Comparison of ENCODE assay signal across 1 cellular context in the genomic region with DNA sequence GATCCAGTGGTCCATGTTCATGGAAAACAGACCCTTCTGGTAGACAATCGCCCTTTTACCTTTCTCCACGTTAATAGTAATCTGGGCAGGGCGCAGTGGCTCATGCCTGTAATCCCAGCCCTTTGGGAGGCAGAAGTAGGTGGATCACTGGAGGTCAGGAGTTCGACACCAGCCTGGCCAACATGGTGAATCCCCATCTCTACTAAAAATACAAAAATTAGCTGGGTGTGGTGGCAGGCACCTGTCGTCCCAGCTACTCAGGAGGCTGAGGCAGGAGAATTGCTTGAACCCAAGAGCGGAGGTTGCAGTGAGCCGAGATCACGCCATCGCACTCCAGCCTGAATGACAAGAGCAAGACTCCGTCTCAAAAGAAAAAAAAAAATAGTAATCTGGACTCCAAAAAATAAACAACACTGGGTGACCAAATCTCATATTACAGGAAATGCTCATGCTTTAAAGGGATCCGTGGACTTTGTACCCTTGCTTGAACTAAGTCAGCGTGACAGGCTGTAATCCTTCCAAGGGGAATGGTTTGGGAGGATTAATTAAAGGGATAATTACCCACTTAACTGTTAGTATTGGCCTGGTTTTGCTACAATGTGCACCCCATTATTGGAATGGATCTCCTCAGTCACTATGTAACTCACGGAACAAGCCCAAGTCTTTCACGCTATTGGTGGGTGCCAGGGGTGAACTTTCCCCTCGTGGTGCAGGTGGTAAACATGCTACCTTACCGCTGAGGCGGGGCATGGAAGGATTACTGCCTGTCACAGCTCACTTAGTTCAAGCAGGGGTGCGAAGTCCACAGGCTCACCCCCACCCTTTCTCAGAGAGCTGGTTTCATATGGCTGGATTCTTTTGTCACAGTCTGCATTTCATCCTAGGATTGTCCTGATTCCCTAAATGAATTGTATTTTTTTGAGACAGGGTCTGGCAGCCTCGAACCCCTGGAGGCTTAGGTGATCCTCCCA.
A peak's percentile ranks its signal among the peaks of the same experiment; 100 is the strongest.
TF ChIP-seq lines count a peak whose summit lies in the region.

No MANE protein-coding gene starts in this region.

TF ChIP-seq in HepG2, 621 proteins besides CTCF, POLR2A, EP300 and RAD21 (continued from another document and continues in another):
- TF ChIP-seq PRDM10 (CRISPR knock-in tag; IDR thresholded peaks at IDR 0.05; ENCODE audit: low read depth) (peak; percentile 91), MED8 (CRISPR knock-in tag; IDR thresholded peaks at IDR 0.05; ENCODE audit: insufficient replicate concordance) (no peak), SATB2 (CRISPR knock-in tag; IDR thresholded peaks at IDR 0.05) (0 out of 2 replicates have a peak, but pooled peaks have one; percentile 63), RBFOX2 (IDR thresholded peaks at IDR 0.05; ENCODE audit: low read depth, low read length) (peak; percentile 55; the same call in 1 of the 2 replicates), ARID4A (CRISPR knock-in tag; IDR thresholded peaks at IDR 0.05; ENCODE audit: borderline replicate concordance) (peak; percentile 90), CENPT (CRISPR knock-in tag; IDR thresholded peaks at IDR 0.05; ENCODE audit: low read depth) (no peak), ETV6 (CRISPR knock-in tag; conservative IDR thresholded peaks at IDR 0.05) (no peak), HOXA5 (CRISPR knock-in tag; IDR thresholded peaks at IDR 0.05) (peak; percentile 93), ZNF660 (CRISPR knock-in tag; IDR thresholded peaks at IDR 0.05; ENCODE audit: borderline replicate concordance, low read depth) (no peak), ETS1 (CRISPR knock-in tag; IDR thresholded peaks at IDR 0.05) (no peak), NR2F6 (IDR thresholded peaks at IDR 0.05) (peak; percentile 75), NR2F6 (CRISPR knock-in tag; IDR thresholded peaks at IDR 0.05) (peak; percentile 91), TGIF2 (CRISPR knock-in tag; IDR thresholded peaks at IDR 0.05) (peak; percentile 93), ZNF205 (CRISPR knock-in tag; IDR thresholded peaks at IDR 0.05) (peak; percentile 86), TAF1 (CRISPR knock-in tag; IDR thresholded peaks at IDR 0.05) (peak; percentile 40), KAT8 (CRISPR knock-in tag; IDR thresholded peaks at IDR 0.05) (peak; percentile 85), ZNF883 (CRISPR knock-in tag; IDR thresholded peaks at IDR 0.05; ENCODE audit: not compliant biosample characterization) (no peak), ZFX (CRISPR knock-in tag; IDR thresholded peaks at IDR 0.05; ENCODE audit: low read depth) (peak; percentile 69), NRL (CRISPR knock-in tag; IDR thresholded peaks at IDR 0.05; ENCODE audit: borderline replicate concordance) (peak; percentile 70; the same call in 1 of the 2 replicates), ZNF337 (CRISPR knock-in tag; IDR thresholded peaks at IDR 0.05; ENCODE audit: borderline replicate concordance, low read depth) (peak; percentile 64; the same call in 1 of the 2 replicates), ZNF329 (CRISPR knock-in tag; IDR thresholded peaks at IDR 0.05; ENCODE audit: low read depth) (peak; percentile 76)
- TF ChIP-seq, protein P1, sequence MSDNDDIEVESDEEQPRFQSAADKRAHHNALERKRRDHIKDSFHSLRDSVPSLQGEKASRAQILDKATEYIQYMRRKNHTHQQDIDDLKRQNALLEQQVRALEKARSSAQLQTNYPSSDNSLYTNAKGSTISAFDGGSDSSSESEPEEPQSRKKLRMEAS (IDR thresholded peaks at IDR 0.05) = peak; percentile 97
- TF ChIP-seq, protein P2, sequence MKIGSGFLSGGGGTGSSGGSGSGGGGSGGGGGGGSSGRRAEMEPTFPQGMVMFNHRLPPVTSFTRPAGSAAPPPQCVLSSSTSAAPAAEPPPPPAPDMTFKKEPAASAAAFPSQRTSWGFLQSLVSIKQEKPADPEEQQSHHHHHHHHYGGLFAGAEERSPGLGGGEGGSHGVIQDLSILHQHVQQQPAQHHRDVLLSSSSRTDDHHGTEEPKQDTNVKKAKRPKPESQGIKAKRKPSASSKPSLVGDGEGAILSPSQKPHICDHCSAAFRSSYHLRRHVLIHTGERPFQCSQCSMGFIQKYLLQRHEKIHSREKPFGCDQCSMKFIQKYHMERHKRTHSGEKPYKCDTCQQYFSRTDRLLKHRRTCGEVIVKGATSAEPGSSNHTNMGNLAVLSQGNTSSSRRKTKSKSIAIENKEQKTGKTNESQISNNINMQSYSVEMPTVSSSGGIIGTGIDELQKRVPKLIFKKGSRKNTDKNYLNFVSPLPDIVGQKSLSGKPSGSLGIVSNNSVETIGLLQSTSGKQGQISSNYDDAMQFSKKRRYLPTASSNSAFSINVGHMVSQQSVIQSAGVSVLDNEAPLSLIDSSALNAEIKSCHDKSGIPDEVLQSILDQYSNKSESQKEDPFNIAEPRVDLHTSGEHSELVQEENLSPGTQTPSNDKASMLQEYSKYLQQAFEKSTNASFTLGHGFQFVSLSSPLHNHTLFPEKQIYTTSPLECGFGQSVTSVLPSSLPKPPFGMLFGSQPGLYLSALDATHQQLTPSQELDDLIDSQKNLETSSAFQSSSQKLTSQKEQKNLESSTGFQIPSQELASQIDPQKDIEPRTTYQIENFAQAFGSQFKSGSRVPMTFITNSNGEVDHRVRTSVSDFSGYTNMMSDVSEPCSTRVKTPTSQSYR (CRISPR knock-in tag; IDR thresholded peaks at IDR 0.05; ENCODE audit: borderline replicate concordance) = peak; percentile 93
- TF ChIP-seq, protein P3, sequence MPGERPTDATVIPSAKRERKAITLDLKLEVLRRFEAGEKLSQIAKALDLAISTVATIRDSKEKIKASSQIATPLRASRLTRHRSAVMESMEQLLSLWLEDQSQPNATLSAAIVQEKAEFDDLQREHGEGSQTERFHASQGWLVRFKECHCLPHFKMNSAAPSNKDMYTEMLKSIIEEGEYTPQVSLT (CRISPR knock-in tag; IDR thresholded peaks at IDR 0.05; ENCODE audit: borderline replicate concordance, low read depth) = no peak
- TF ChIP-seq, protein P4, sequence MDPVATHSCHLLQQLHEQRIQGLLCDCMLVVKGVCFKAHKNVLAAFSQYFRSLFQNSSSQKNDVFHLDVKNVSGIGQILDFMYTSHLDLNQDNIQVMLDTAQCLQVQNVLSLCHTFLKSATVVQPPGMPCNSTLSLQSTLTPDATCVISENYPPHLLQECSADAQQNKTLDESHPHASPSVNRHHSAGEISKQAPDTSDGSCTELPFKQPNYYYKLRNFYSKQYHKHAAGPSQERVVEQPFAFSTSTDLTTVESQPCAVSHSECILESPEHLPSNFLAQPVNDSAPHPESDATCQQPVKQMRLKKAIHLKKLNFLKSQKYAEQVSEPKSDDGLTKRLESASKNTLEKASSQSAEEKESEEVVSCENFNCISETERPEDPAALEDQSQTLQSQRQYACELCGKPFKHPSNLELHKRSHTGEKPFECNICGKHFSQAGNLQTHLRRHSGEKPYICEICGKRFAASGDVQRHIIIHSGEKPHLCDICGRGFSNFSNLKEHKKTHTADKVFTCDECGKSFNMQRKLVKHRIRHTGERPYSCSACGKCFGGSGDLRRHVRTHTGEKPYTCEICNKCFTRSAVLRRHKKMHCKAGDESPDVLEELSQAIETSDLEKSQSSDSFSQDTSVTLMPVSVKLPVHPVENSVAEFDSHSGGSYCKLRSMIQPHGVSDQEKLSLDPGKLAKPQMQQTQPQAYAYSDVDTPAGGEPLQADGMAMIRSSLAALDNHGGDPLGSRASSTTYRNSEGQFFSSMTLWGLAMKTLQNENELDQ (CRISPR knock-in tag; IDR thresholded peaks at IDR 0.05; ENCODE audit: borderline replicate concordance) = peak; percentile 78; the same call in 1 of the 2 replicates
- TF ChIP-seq, protein P5, sequence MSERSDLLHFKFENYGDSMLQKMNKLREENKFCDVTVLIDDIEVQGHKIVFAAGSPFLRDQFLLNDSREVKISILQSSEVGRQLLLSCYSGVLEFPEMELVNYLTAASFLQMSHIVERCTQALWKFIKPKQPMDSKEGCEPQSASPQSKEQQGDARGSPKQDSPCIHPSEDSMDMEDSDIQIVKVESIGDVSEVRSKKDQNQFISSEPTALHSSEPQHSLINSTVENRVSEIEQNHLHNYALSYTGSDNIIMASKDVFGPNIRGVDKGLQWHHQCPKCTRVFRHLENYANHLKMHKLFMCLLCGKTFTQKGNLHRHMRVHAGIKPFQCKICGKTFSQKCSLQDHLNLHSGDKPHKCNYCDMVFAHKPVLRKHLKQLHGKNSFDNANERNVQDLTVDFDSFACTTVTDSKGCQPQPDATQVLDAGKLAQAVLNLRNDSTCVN (CRISPR knock-in tag; IDR thresholded peaks at IDR 0.05; ENCODE audit: borderline replicate concordance) = peak; percentile 78; the same call in 1 of the 2 replicates
